In the genomic region with DNA sequence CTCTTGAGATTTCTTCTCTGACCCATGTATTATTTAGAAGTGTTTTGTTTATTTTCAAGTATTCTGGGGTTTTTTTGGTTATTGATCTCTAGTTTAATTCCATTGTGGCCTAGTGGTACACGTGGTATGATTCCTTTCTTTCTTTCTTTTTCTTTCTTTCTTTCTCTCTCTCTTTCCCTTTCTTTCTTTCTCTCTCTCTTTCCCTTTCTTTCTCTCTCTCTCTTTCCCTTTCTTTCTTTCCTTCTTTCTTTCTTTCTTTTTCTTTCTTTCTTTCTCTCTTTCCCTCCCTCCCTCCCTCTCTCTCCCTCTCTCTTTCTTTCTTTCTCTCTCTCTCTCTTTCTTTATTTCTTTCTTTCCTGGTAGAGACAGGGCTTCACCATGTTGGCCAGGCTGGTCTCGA, we compare ENCODE assay signal across 11 cellular contexts.
"Had no signal": no experiment of that assay in that cellular context is flagged by ENCODE, and none has a peak within 500 bp of the region (broad histone marks: within the 10 kb centered on the region; RNA-seq: fewer than 3 reads in every experiment).

No MANE protein-coding gene starts in this region.

- H3K27ac Mint-ChIP-seq: GM23338, H9, HFFc6 had no signal

- ATAC-seq: GM23338, HCT116 had no signal

- FAIRE-seq: H1, H54 had no signal

- H3K36me3 ChIP-seq: HAP-1 had no signal

- H3K4me3 Mint-ChIP-seq: GM23338, H9, HFFc6 had no signal

- H3K27ac ChIP-seq: GM23248 had no signal

- H3K4me3 ChIP-seq: GM23248, GM23338, HAP-1 had no signal

- DNase-seq: GM23248, GOT3, H7, H9, HCEC 1CT, HFFc6 had no signal

- H2AFZ ChIP-seq: GM23248, GM23338 had no signal

- H3K4me2 ChIP-seq: GM23338 had no signal

- H3K9me3 ChIP-seq: HAP-1 had no signal

- H3K4me1 Mint-ChIP-seq: GM23338, H9 had no signal

- H3K9me3 Mint-ChIP-seq: HFFc6 had no signal

- H3K9ac ChIP-seq: GM23248 had no signal
